Comparison of ENCODE assay signal across 16 cellular contexts in the genomic region with DNA sequence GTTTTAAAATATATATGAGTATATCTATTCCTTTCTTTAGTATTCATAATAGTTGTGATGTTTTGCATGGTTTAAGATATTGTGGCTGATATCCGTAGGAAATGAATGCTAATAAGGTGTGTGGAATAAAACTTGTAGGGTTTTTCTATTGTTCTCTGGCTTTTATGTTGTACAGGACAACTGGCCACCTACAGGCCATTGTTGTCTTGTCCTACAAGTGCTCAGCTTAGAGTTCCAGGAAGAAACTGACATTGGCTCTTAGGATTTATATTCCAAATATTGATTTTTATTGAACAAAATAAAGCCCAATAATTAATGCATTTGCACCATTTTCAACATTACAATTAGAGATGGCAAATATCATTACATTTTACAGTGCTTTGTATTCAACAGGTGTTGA.
A peak's percentile ranks its signal among the peaks of the same experiment; 100 is the strongest.
DNase-seq lines count a peak whose midpoint lies in the region; ATAC-seq and TF ChIP-seq lines count a peak whose summit lies in the region.
"Had no signal": no experiment of that assay in that cellular context is flagged by ENCODE, and none has a peak within 500 bp of the region (broad histone marks: within the 10 kb centered on the region; RNA-seq: fewer than 3 reads in every experiment).

No MANE protein-coding gene starts in this region.

- H3K9me3 ChIP-seq in BE2C: no peaks in the 10 kb centered on the region

- no peaks in the 10 kb centered on the region for H3K4me1 ChIP-seq in BE2C

- no peak overlapping the region for H3K27ac Mint-ChIP-seq in glutamatergic neuron (ENCODE audit: unreplicated experiment)
- H3K27ac Mint-ChIP-seq: B cell; CD14-positive monocyte; CD8-positive, alpha-beta T cell; GM23338 had no signal

- H3K27me3 Mint-ChIP-seq in glutamatergic neuron (ENCODE audit: unreplicated experiment): no peaks in the 10 kb centered on the region
- H3K27me3 Mint-ChIP-seq: B cell had no signal

- no peaks in the 10 kb centered on the region for H3K9me3 Mint-ChIP-seq in glutamatergic neuron (ENCODE audit: unreplicated experiment)

- no peak for ATAC-seq in activated CD4-positive, CD25-positive, alpha-beta regulatory T cell treated with anti-CD3 and anti-CD28 coated beads, Interleukin-2, amount 50 U/mL, for 24 hours
- ATAC-seq in HG02763 (IDR thresholded peaks at IDR 0.05; ENCODE audit: unreplicated experiment) (no peak), GM19463 (IDR thresholded peaks at IDR 0.05; ENCODE audit: unreplicated experiment) (no peak)
- ATAC-seq: CD8-positive, alpha-beta T cell; GM23338 had no signal

- no peaks in the 10 kb centered on the region for H3K4me1 Mint-ChIP-seq in glutamatergic neuron (ENCODE audit: low read depth, unreplicated experiment)
- H3K4me1 Mint-ChIP-seq: B cell, CD14-positive monocyte had no signal

- no peak overlapping the region for H3K4me3 Mint-ChIP-seq in glutamatergic neuron (ENCODE audit: unreplicated experiment)
- H3K4me3 Mint-ChIP-seq: B cell; CD14-positive monocyte; CD8-positive, alpha-beta T cell; GM23338 had no signal

- 0 out of 2 replicates have a peak, but pooled peaks have one; percentile 2 for TF ChIP-seq CTCF in BE2C (IDR thresholded peaks at IDR 0.05; ENCODE audit: low read depth, low read length)
- peak; percentile 63; the same call in 1 of the 2 replicates for TF ChIP-seq CTCF in VCaP (conservative IDR thresholded peaks at IDR 0.05)
- peak; percentile 14 for TF ChIP-seq CTCF in glutamatergic neuron (IDR thresholded peaks at IDR 0.05; ENCODE audit: partially characterized antibody, unreplicated experiment)

- DNase-seq in BE2C (no peak), HT-29 (ENCODE audit: low spot score) (peak; percentile 21), glutamatergic neuron (no peak), OCI-M2 (lab: John Stamatoyannopoulos, UW; ENCODE audit: unreplicated experiment) (no peak)
- DNase-seq: ACHN; CD8-positive, alpha-beta T cell; COR-L47; DMS153; H7 had no signal

- H3K36me3 ChIP-seq in BE2C: no peaks in the 10 kb centered on the region

- peaks cover 4% of the 10 kb centered on the region for H3K36me3 Mint-ChIP-seq in glutamatergic neuron (ENCODE audit: unreplicated experiment)
- H3K36me3 Mint-ChIP-seq: CD14-positive monocyte; CD8-positive, alpha-beta T cell had no signal

- no peaks in the 10 kb centered on the region; the same call in 1 of the 2 replicates for H3K27me3 ChIP-seq in BE2C

- H3K4me3 ChIP-seq in BE2C (ENCODE audit: low read depth, low read length): no peak overlapping the region
- H3K4me3 ChIP-seq: GM23338 had no signal

- no peak overlapping the region for H3K27ac ChIP-seq in VCaP

Comparison
In these comparisons a context has a peak if more than half of its experiments do, and no peak if none do; other contexts are left out.
1. CTCF ChIP-seq: peak in every context shown above with its lines; median percentile 63 in VCaP; 14 in glutamatergic neuron; 2 in BE2C.